In the genomic region with DNA sequence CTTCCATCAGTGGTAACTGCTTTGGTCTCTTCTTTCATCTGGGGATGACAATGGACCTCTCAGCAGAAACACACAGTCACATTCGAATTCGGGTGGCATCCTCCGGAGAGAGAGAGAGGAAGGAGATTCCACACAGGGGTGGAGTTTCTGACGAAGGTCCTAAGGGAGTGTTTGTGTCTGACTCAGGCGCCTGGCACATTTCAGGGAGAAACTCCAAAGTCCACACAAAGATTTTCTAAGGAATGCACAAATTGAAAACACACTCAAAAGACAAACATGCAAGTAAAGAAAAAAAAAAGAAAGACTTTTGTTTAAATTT, we compare ENCODE assay signal across 12 cellular contexts. TPM values are rescaled to one million over a fixed set of nuclear protein-coding genes. Genes with fewer than 3 reads are reported as not detected.
A peak's percentile ranks its signal among the peaks of the same experiment; 100 is the strongest.
DNase-seq lines count a peak whose midpoint lies in the region; ATAC-seq and TF ChIP-seq lines count a peak whose summit lies in the region.
"Had no signal": no experiment of that assay in that cellular context is flagged by ENCODE, and none has a peak within 500 bp of the region (broad histone marks: within the 10 kb centered on the region; RNA-seq: fewer than 3 reads in every experiment).

No MANE protein-coding gene starts in this region.

- H3K4me1 Mint-ChIP-seq in neural progenitor cell = peaks cover 15% of the 10 kb centered on the region
- H3K4me1 Mint-ChIP-seq: activated B cell treated with CpG ODN at 0.5 μM for 24 hours had no signal

- H3K36me3 ChIP-seq in neural progenitor cell = no peaks in the 10 kb centered on the region

- peaks cover 4% of the 10 kb centered on the region for H3K27me3 Mint-ChIP-seq in neural progenitor cell (ENCODE audit: insufficient read depth, low read depth)

- DNase-seq in AG09319 (ENCODE audit: extremely low read depth, low read depth) (peak; percentile 80), NCI-H226 (peak; percentile 74), epidermal melanocyte (ENCODE audit: insufficient read length, low spot score) (peak; percentile 68), neural progenitor cell (ENCODE audit: low spot score) (no peak), superior temporal gyrus (ENCODE audit: extremely low spot score) (no peak), SHP77 treated with DMSO at 0.1 percent for 48 hours (lab: John Stamatoyannopoulos, UW) (no peak), cortex of kidney (lab: John Stamatoyannopoulos, UW) (no peak)
- DNase-seq: activated B cell treated with CpG ODN at 0.5 μM for 24 hours; activated naive CD4-positive, alpha-beta T cell treated with anti-CD3 and anti-CD28 coated beads for 36 hours; NCI-H1436 treated with DMSO at 0.1 percent for 48 hours had no signal

- TF ChIP-seq CTCF in AG09319 (IDR thresholded peaks at IDR 0.05; ENCODE audit: low read depth, low read length) (no peak), neural progenitor cell (IDR thresholded peaks at IDR 0.05) (no peak)

- H3K27me3 ChIP-seq in neural progenitor cell = peaks cover 1% of the 10 kb centered on the region
- H3K27me3 ChIP-seq: Peyer's patch had no signal

- H3K4me3 ChIP-seq in neural progenitor cell = no peak overlapping the region
- H3K4me3 ChIP-seq: Peyer's patch had no signal

- H3K4me1 ChIP-seq in neural progenitor cell = peaks cover 15% of the 10 kb centered on the region

- no peaks in the 10 kb centered on the region for H3K36me3 Mint-ChIP-seq in neural progenitor cell

- no peak overlapping the region for H2AFZ ChIP-seq in neural progenitor cell (replicated peaks)

- H3K79me2 ChIP-seq in neural progenitor cell (ENCODE audit: low read depth) = no peaks in the 10 kb centered on the region

- no peaks in the 10 kb centered on the region for H4K20me1 ChIP-seq in neural progenitor cell (ENCODE audit: low read depth)

- H3K4me3 Mint-ChIP-seq in neural progenitor cell = no peak overlapping the region
- H3K4me3 Mint-ChIP-seq: activated B cell treated with CpG ODN at 0.5 μM for 24 hours; activated naive CD4-positive, alpha-beta T cell treated with anti-CD3 and anti-CD28 coated beads for 36 hours had no signal

- H3F3A ChIP-seq in neural progenitor cell (ENCODE audit: low read depth) = peaks cover 8% of the 10 kb centered on the region

- ATAC-seq in GM18502 (IDR thresholded peaks at IDR 0.05; ENCODE audit: poor library complexity, unreplicated experiment) = no peak

- no peaks in the 10 kb centered on the region for H3K9me3 Mint-ChIP-seq in neural progenitor cell
- H3K9me3 Mint-ChIP-seq: activated B cell treated with CpG ODN at 0.5 μM for 24 hours; activated naive CD4-positive, alpha-beta T cell treated with anti-CD3 and anti-CD28 coated beads for 36 hours had no signal

- no peaks in the 10 kb centered on the region for H3K9me3 ChIP-seq in neural progenitor cell (ENCODE audit: low read depth)
- H3K9me3 ChIP-seq: Peyer's patch had no signal

- peak overlapping the region; percentile 27 for H3K27ac Mint-ChIP-seq in neural progenitor cell
- H3K27ac Mint-ChIP-seq: activated B cell treated with CpG ODN at 0.5 μM for 24 hours; activated naive CD4-positive, alpha-beta T cell treated with anti-CD3 and anti-CD28 coated beads for 36 hours had no signal

- no peak overlapping the region for H3K27ac ChIP-seq in neural progenitor cell

- no peak overlapping the region for H3K4me2 ChIP-seq in neural progenitor cell

- H3K9ac ChIP-seq in neural progenitor cell = no peak overlapping the region

RNA-seq across cellular contexts. Expression of a gene that starts 6.1 kb away (rescaled TPM):
- 0.93 and 2.9 TPM in 2 replicates for total RNA-seq in neural progenitor cell (ENCODE audit: low replicate concordance)

Comparison
In these comparisons a context has a peak if more than half of its experiments do, and no peak if none do; other contexts are left out.
1. DNase-seq: peak in AG09319 (single experiment), NCI-H226 (single experiment) and epidermal melanocyte (single experiment); none in neural progenitor cell (single experiment), superior temporal gyrus (single experiment), SHP77 treated with DMSO at 0.1 percent for 48 hours (single experiment) and cortex of kidney (single experiment).